8 cellular contexts compared by ENCODE assay signal in the genomic region with DNA sequence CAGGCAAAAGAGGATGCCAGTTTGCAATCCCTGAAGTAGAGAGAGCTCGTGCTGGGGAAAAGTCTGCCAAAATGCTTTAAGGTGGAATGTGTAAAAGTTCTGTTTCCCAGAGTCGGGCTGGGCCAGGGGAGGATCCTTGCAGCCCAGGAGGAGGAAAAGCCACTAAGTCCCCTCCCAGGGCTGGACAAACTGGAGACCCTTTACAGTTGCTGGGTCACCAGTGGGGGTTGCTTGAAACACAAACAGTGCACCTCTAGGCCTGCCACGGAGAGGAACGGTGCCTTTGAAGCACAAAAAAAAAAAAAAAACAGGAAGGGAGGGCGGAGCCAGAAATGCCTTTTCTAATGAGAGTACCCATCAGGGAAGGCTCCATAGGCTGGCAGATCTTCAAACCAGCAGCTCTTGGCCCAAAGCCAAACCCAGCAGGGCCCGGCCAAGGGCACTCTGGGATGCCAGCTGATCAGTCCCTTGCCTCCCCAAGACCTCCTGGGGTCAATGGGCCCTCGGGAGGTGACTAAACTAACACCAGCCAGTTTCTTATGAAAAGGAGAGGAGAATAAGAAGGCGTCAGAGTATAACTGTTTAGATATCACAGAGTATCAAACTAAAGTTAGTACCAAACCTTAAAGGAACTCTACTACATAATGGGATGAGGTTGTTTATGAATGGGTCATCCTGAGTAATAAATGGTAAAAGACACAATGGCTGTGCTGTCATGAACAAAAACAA. TPM values are rescaled to one million over a fixed set of nuclear protein-coding genes. Genes with fewer than 3 reads are reported as not detected.
DNase-seq lines count a peak whose midpoint lies in the region; ATAC-seq and TF ChIP-seq lines count a peak whose summit lies in the region.

No MANE protein-coding gene starts in this region.

- POLR2A ChIA-PET in AG04449 (lab: Yijun Ruan, JAX): interaction anchor here (1.9 kb wide), 1 partner anchor 13 kb away, joined by 12 read pairs; no protein-coding TSS in a partner anchor

- CTCF ChIA-PET in AG04449 (lab: Yijun Ruan, JAX): interaction anchor here (0.7 to 4.6 kb wide), 7 partner anchors 9 to 316 kb away, joined by 3 to 26 read pairs (median 3); no protein-coding TSS in a partner anchor

- no peak for TF ChIP-seq CTCF in AG04449 (IDR thresholded peaks at IDR 0.05; ENCODE audit: insufficient read depth, low read length, missing control alignments)

- ATAC-seq in GM18517 (IDR thresholded peaks at IDR 0.05; ENCODE audit: unreplicated experiment) (peak; percentile 55), left lobe of liver (peak; percentile 72), HG02981 (IDR thresholded peaks at IDR 0.05; ENCODE audit: unreplicated experiment) (no peak)
- ATAC-seq in stimulated activated effector memory CD8-positive, alpha-beta T cell treated with anti-CD3 and anti-CD28 coated beads, Interleukin-12 subunit alpha, Interleukin-12 subunit beta, amount 100 ng/mL, for 72 hours: peak; percentile 64

- H3K9me3 Mint-ChIP-seq in stimulated activated effector memory CD8-positive, alpha-beta T cell treated with anti-CD3 and anti-CD28 coated beads, Interleukin-12 subunit alpha, Interleukin-12 subunit beta, amount 100 ng/mL, for 72 hours: no peaks in the 10 kb centered on the region

- H3K4me3 Mint-ChIP-seq in stimulated activated effector memory CD8-positive, alpha-beta T cell treated with anti-CD3 and anti-CD28 coated beads, Interleukin-12 subunit alpha, Interleukin-12 subunit beta, amount 100 ng/mL, for 72 hours: peak overlapping the region; percentile 85

- peak overlapping the region; percentile 42 for H3K4me3 ChIP-seq in AG04449 (ENCODE audit: low read depth, low read length)

- DNase-seq in AG04449 (ENCODE audit: low read depth, low spot score): no peak
- peak; percentile 95 for DNase-seq in NCI-H146 (lab: John Stamatoyannopoulos, UW)
- DNase-seq in T-helper 22 cell (ENCODE audit: low read depth): peak; percentile 62
- DNase-seq in dedifferentiated amniotic fluid mesenchymal stem cell (ENCODE audit: extremely low spot score): peak; percentile 29
- DNase-seq in left lobe of liver (ENCODE audit: low spot score): peak; percentile 93
- peak in 1 of 2 donors; percentile 72 for DNase-seq in stimulated activated effector memory CD8-positive, alpha-beta T cell treated with anti-CD3 and anti-CD28 coated beads, Interleukin-12 subunit alpha, Interleukin-12 subunit beta, amount 100 ng/mL, for 72 hours (ENCODE audit: low spot score in 2 of 2)

- peak overlapping the region; percentile 92 for H3K27ac Mint-ChIP-seq in stimulated activated effector memory CD8-positive, alpha-beta T cell treated with anti-CD3 and anti-CD28 coated beads, Interleukin-12 subunit alpha, Interleukin-12 subunit beta, amount 100 ng/mL, for 72 hours

- peaks cover 7% of the 10 kb centered on the region for H3K36me3 Mint-ChIP-seq in stimulated activated effector memory CD8-positive, alpha-beta T cell treated with anti-CD3 and anti-CD28 coated beads, Interleukin-12 subunit alpha, Interleukin-12 subunit beta, amount 100 ng/mL, for 72 hours

- peaks cover 28% of the 10 kb centered on the region for H3K4me1 Mint-ChIP-seq in stimulated activated effector memory CD8-positive, alpha-beta T cell treated with anti-CD3 and anti-CD28 coated beads, Interleukin-12 subunit alpha, Interleukin-12 subunit beta, amount 100 ng/mL, for 72 hours

RNA-seq across cellular contexts. Expression of gene HLA-A, which starts 23.7 kb away (rescaled TPM):
- 125 TPM for total RNA-seq in left lobe of liver
